24 cellular contexts compared by ENCODE assay signal in genomic region chr6:55917756-55918415, GRCh38. TPM values are rescaled to one million over a fixed set of nuclear protein-coding genes. Genes with fewer than 3 reads are reported as not detected.
A peak's percentile ranks its signal among the peaks of the same experiment; 100 is the strongest.
DNase-seq lines count a peak whose midpoint lies in the region; ATAC-seq, FAIRE-seq and TF ChIP-seq lines count a peak whose summit lies in the region.
"Had no signal": no experiment of that assay in that cellular context is flagged by ENCODE, and none has a peak within 500 bp of the region (broad histone marks: within the 10 kb centered on the region; RNA-seq: fewer than 3 reads in every experiment).

No MANE protein-coding gene starts in this region.

- H3K4me3 ChIP-seq in astrocyte of the spinal cord (ENCODE audit: low read depth, low read length): no peak overlapping the region
- H3K4me3 ChIP-seq: adrenal gland, K562, uterus had no signal

- TF ChIP-seq CTCF in astrocyte of the spinal cord (IDR thresholded peaks at IDR 0.05; ENCODE audit: low read depth, low read length): no peak

- peak; percentile 3 for DNase-seq in DMS 273 (lab: John Stamatoyannopoulos, UW; ENCODE audit: unreplicated experiment)
- no peak for DNase-seq in DMS 273 treated with DMSO at 0.1 percent for 48 hours (lab: John Stamatoyannopoulos, UW)
- peak; percentile 29 for DNase-seq in astrocyte of the spinal cord (ENCODE audit: low read depth, low spot score)
- no peak for DNase-seq in frontal cortex (ENCODE audit: low spot score in 2 of 2)
- peak; percentile 37 for DNase-seq in smooth muscle cell of the brain vasculature (ENCODE audit: low read depth, low spot score)
- DNase-seq in activated CD4-positive, alpha-beta T cell treated with anti-CD3 and anti-CD28 coated beads, Interleukin-2, amount 50 U/mL, for 4 hours: no peak
- DNase-seq in NCI-H2107 (lab: John Stamatoyannopoulos, UW): no peak
- DNase-seq: activated CD4-positive, alpha-beta T cell treated with anti-CD3 and anti-CD28 coated beads, Interleukin-2, amount 50 U/mL, for 48 hours; activated gamma-delta T cell treated with Interleukin-2 at 50 U/mL for 16 hours; adrenal gland; Calu3; caudate nucleus; heart right ventricle; immature natural killer cell; NCI-H187; NCI-H345; stimulated activated CD4-positive, alpha-beta T cell treated with anti-CD3 and anti-CD28 coated beads, Interleukin-12 subunit alpha, Interleukin-12 subunit beta, amount 100 ng/mL, for 4 hours; stimulated activated CD8-positive, alpha-beta memory T cell treated with anti-CD3 and anti-CD28 coated beads, Interleukin-4, amount 100 ng/mL, for 48 hours; T-helper 9 cell; uterus had no signal

- ATAC-seq in GM21825 (IDR thresholded peaks at IDR 0.05; ENCODE audit: unreplicated experiment): no peak
- ATAC-seq: K562, WTC11 had no signal

- FAIRE-seq in frontal cortex (lab: Jason Lieb, UNC): peak; percentile 39
- FAIRE-seq: K562 had no signal

- in situ Hi-C loops in astrocyte of the spinal cord (cut with HindIII; ENCODE audit: low sequenced_read_pairs): no loop called here

RNA-seq across cellular contexts. Expression of gene BMP5, which starts 42.5 kb away (rescaled TPM):
- 3.3 TPM for total RNA-seq in frontal cortex
- total RNA-seq: Calu3, epithelial cell of proximal tubule, K562, WTC11 had no signal

Comparison
In these comparisons a context has a peak if more than half of its experiments do, and no peak if none do; other contexts are left out.
1. DNase-seq: peak in DMS 273 (single experiment), astrocyte of the spinal cord (single experiment) and smooth muscle cell of the brain vasculature (single experiment); none in DMS 273 treated with DMSO at 0.1 percent for 48 hours (single experiment), frontal cortex (0 of 2), activated CD4-positive, alpha-beta T cell treated with anti-CD3 and anti-CD28 coated beads, Interleukin-2, amount 50 U/mL, for 4 hours (0 of 2) and NCI-H2107 (single experiment).